ENCODE assay signal across 18 cellular contexts in the genomic region with DNA sequence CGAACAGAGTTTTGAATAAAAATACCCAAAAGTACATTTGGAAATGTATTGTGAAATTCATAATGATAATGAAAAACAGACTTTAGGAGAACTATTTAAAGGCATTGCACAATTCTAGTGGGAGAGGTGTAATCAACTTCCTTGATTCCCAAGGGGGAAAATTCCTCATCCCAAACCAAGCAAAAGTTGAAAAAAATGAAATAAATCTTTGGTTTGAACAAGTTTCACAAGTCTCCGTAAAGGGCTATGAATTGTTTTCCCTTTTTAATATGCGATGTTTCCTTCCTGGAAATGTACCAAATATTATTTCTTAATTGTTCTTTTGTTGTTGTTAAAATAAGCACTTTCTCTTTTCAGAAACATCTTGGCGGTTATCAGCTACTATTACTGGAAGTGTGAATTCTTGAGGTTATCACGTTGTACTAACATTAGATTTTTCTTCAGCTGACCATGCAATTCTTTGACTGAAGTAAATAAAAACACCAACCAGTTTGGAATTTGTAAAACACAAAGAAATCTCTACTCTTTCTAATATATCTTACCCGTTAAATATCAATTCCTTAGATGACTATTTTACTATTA. TPM values are rescaled to one million over a fixed set of nuclear protein-coding genes. Genes with fewer than 3 reads are reported as not detected.
DNase-seq lines count a peak whose midpoint lies in the region; ATAC-seq, FAIRE-seq and TF ChIP-seq lines count a peak whose summit lies in the region.
"Had no signal": no experiment of that assay in that cellular context is flagged by ENCODE, and none has a peak within 500 bp of the region (broad histone marks: within the 10 kb centered on the region; RNA-seq: fewer than 3 reads in every experiment).

No MANE protein-coding gene starts in this region.

- H2AFZ ChIP-seq in HepG2 (ENCODE audit: low read length), result no peak overlapping the region

- BruUV-seq in HepG2 (replicated peaks; lab: Mats Ljungman, UMichigan), result no TSS peak

- 16% methylated on average over 6 of the region's 6 CpGs for WGBS in HepG2 (ENCODE audit: low lambda C conversion rate)

- no peaks in the 10 kb centered on the region for H3K9me3 ChIP-seq in HepG2 (ENCODE audit: low read length)
- H3K9me3 ChIP-seq in upper lobe of right lung, result no peaks in the 10 kb centered on the region
- H3K9me3 ChIP-seq: stomach had no signal

- TF ChIP-seq POLR2A in HepG2 (IDR thresholded peaks at IDR 0.05; ENCODE audit: insufficient read depth in 1 of 2, low read depth in 2 of 2, low read length in 2 of 2), result no peak

- peak; percentile 58 for DNase-seq in HS-5 (ENCODE audit: low read depth)
- DNase-seq in dedifferentiated amniotic fluid mesenchymal stem cell (ENCODE audit: extremely low spot score), result peak; percentile 86
- no peak for DNase-seq in HepG2 (ENCODE audit: low spot score)
- DNase-seq in upper lobe of right lung, result no peak
- no peak for DNase-seq in stimulated activated CD4-positive, alpha-beta T cell treated with anti-CD3 and anti-CD28 coated beads, Interleukin-4, amount 100 ng/mL, for 24 hours
- no peak for DNase-seq in NCI-H446 (lab: John Stamatoyannopoulos, UW)
- DNase-seq in A172 (ENCODE audit: low spot score), result no peak
- DNase-seq: activated CD8-positive, alpha-beta T cell treated with anti-CD3 and anti-CD28 coated beads for 36 hours; activated T-cell treated with anti-CD3 and anti-CD28 coated beads, Interleukin-2, amount 50 U/mL, for 72 hours; GOT3; hypothalamus; left colon; NCI-H2107; stimulated activated CD4-positive, alpha-beta T cell treated with anti-CD3 and anti-CD28 coated beads, Interleukin-12 subunit alpha, Interleukin-12 subunit beta, amount 100 ng/mL, for 4 hours; stomach had no signal

- no peaks in the 10 kb centered on the region for H3K27me3 ChIP-seq in HepG2 (ENCODE audit: control insufficient read depth in 1 of 2, insufficient read depth in 2 of 2, low read length in 2 of 2)
- no peaks in the 10 kb centered on the region for H3K27me3 ChIP-seq in upper lobe of right lung
- H3K27me3 ChIP-seq: stomach had no signal

- TF ChIP-seq CTCF in HepG2 (CRISPR knock-in tag; IDR thresholded peaks at IDR 0.05) (no peak), upper lobe of right lung (IDR thresholded peaks at IDR 0.05) (no peak)

- ATAC-seq in HepG2, result no peak
- ATAC-seq in upper lobe of right lung, result no peak
- ATAC-seq: activated CD8-positive, alpha-beta T cell treated with anti-CD3 and anti-CD28 coated beads for 36 hours; activated T-cell treated with anti-CD3 and anti-CD28 coated beads, Interleukin-2, amount 50 U/mL, for 72 hours; left colon; Panc1 had no signal

- TF ChIP-seq RAD21 in HepG2 (CRISPR knock-in tag; IDR thresholded peaks at IDR 0.05), result no peak

- CTCF ChIA-PET in HepG2 (lab: Yijun Ruan, JAX; ENCODE audit: low intra/inter-chr PET ratio, low total read pairs), result no interaction called here

- POLR2A ChIA-PET in HepG2 (lab: Yijun Ruan, JAX), result no interaction called here

- H3K4me1 ChIP-seq in HepG2 (ENCODE audit: insufficient read depth, low read length) (no peaks in the 10 kb centered on the region), upper lobe of right lung (peaks cover 9% of the 10 kb centered on the region)

- no peak overlapping the region for H3K4me2 ChIP-seq in HepG2 (ENCODE audit: low read depth, low read length)

- no peaks in the 10 kb centered on the region for H3K79me2 ChIP-seq in HepG2 (ENCODE audit: insufficient read depth, low read length)

- TF ChIP-seq EP300 in HepG2 (IDR thresholded peaks at IDR 0.05; ENCODE audit: low read depth in 2 of 2, low read length in 2 of 2), result no peak
- TF ChIP-seq EP300 in HepG2 (CRISPR knock-in tag; IDR thresholded peaks at IDR 0.05; ENCODE audit: borderline replicate concordance), result no peak

- no peaks in the 10 kb centered on the region for H4K20me1 ChIP-seq in HepG2 (ENCODE audit: insufficient read depth, low read length)

- H3K36me3 ChIP-seq in HepG2 (replicated peaks in 1 of 2; ENCODE audit: control insufficient read depth in 1 of 2, insufficient read depth in 2 of 2, low read length in 2 of 2) (no peaks in the 10 kb centered on the region), upper lobe of right lung (no peaks in the 10 kb centered on the region)
- H3K36me3 ChIP-seq: stomach had no signal

- no peak for FAIRE-seq in HepG2 (lab: Jason Lieb, UNC)
- FAIRE-seq: colon had no signal

- intact Hi-C loops in HepG2 (cut with micrococcal nuclease; ENCODE audit: unreplicated experiment), result no loop called here
- intact Hi-C loops in upper lobe of right lung (cut with DNase I), result no loop called here

- H3K9ac ChIP-seq in HepG2 (ENCODE audit: insufficient read depth, low read depth, low read length), result no peak overlapping the region

- H3K4me3 ChIP-seq in HepG2 (replicated peaks in 1 of 3; ENCODE audit: insufficient read depth in 1 of 3, low read depth in 2 of 3, low read length in 3 of 3), result no peak overlapping the region
- H3K4me3 ChIP-seq in upper lobe of right lung, result no peak overlapping the region
- H3K4me3 ChIP-seq: stomach had no signal

- H3K27ac ChIP-seq in HepG2 (ENCODE audit: extremely low read length, insufficient read depth, low read length) (no peak overlapping the region), upper lobe of right lung (peak overlapping the region; percentile 1)
- H3K27ac ChIP-seq: stomach had no signal

- in situ Hi-C loops in HepG2 (cut with HindIII; ENCODE audit: extremely low pct_ligation_motif_present, low pct_unique_long_range_greater_than_20kb), result no loop called here

TF ChIP-seq in HepG2, 621 proteins besides CTCF, POLR2A, EP300 and RAD21:
- TF ChIP-seq RBAK (CRISPR knock-in tag; IDR thresholded peaks at IDR 0.05) (no peak), CEBPB (IDR thresholded peaks at IDR 0.05; ENCODE audit: borderline replicate concordance, low read depth, low read length) (0 out of 2 replicates have a peak, but pooled peaks have one; percentile 43)
- TF ChIP-seq, protein P1, sequence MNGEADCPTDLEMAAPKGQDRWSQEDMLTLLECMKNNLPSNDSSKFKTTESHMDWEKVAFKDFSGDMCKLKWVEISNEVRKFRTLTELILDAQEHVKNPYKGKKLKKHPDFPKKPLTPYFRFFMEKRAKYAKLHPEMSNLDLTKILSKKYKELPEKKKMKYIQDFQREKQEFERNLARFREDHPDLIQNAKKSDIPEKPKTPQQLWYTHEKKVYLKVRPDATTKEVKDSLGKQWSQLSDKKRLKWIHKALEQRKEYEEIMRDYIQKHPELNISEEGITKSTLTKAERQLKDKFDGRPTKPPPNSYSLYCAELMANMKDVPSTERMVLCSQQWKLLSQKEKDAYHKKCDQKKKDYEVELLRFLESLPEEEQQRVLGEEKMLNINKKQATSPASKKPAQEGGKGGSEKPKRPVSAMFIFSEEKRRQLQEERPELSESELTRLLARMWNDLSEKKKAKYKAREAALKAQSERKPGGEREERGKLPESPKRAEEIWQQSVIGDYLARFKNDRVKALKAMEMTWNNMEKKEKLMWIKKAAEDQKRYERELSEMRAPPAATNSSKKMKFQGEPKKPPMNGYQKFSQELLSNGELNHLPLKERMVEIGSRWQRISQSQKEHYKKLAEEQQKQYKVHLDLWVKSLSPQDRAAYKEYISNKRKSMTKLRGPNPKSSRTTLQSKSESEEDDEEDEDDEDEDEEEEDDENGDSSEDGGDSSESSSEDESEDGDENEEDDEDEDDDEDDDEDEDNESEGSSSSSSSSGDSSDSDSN (CRISPR knock-in tag; IDR thresholded peaks at IDR 0.05), result no peak

RNA-seq across cellular contexts. Expression of a gene that starts 59.3 kb away (rescaled TPM):
- total RNA-seq in HepG2 (2016; rRNA removed; fragmentation: Illumina TruSeq; extraction: Trizol) (not detected in 2 replicates), upper lobe of right lung (88.1 TPM)
- total RNA-seq in HepG2 (2016; cell fraction: cytosol; rRNA removed; fragmentation: Illumina TruSeq; extraction: Trizol; ENCODE audit: low read depth), result not detected in 2 replicates
- not detected in 2 replicates for total RNA-seq in HepG2 (2016; cell fraction: insoluble cytoplasmic fraction; rRNA removed; fragmentation: Illumina TruSeq; extraction: Trizol)
- total RNA-seq in HepG2 (2016; cell fraction: membrane; rRNA removed; fragmentation: Illumina TruSeq; extraction: Trizol), result not detected in 2 replicates
- not detected in 2 replicates for total RNA-seq in HepG2 (2016; cell fraction: nucleus; rRNA removed; fragmentation: Illumina TruSeq; extraction: Trizol)
- polyA plus RNA-seq in HepG2 (2011; rRNA removed), result not detected in 2 replicates
- 0.01 and 0.03 TPM in 2 replicates for polyA plus RNA-seq in HepG2 (2011; cell fraction: cytosol; rRNA removed)
- polyA plus RNA-seq in HepG2 (2011; cell fraction: nucleus; rRNA removed), result 0.03 TPM in 1 of 2 replicates, not detected in the other
- polyA plus RNA-seq in HepG2 (2012), result not detected in 2 replicates
- not detected in 2 replicates for polyA plus RNA-seq in HepG2 (2016; cell fraction: cytosol; fragmentation: Illumina TruSeq; extraction: Trizol; ENCODE audit: low read depth)
- polyA plus RNA-seq in HepG2 (2016; cell fraction: insoluble cytoplasmic fraction; fragmentation: Illumina TruSeq; extraction: Trizol; ENCODE audit: low read depth), result not detected in 2 replicates
- not detected in 2 replicates for polyA plus RNA-seq in HepG2 (2016; cell fraction: membrane; fragmentation: Illumina TruSeq; extraction: Trizol; ENCODE audit: low read depth)
- polyA plus RNA-seq in HepG2 (2016; cell fraction: nucleus; fragmentation: Illumina TruSeq; extraction: Trizol; ENCODE audit: insufficient read depth, low read depth), result not detected in 2 replicates
- polyA minus RNA-seq in HepG2 (2011; rRNA and poly(A)+ RNA removed; ENCODE audit: low replicate concordance), result 0.14 TPM in 1 of 2 replicates, not detected in the other
- not detected in 2 replicates for polyA minus RNA-seq in HepG2 (2011; cell fraction: cytosol; rRNA and poly(A)+ RNA removed)
- polyA minus RNA-seq in HepG2 (2011; cell fraction: nucleus; rRNA and poly(A)+ RNA removed), result under 0.01 TPM in 2 replicates
- total RNA-seq in A172 (2014; rRNA removed; shearing (Covaris generic)), result 0.07 TPM in 1 of 2 replicates, not detected in the other
- total RNA-seq: activated CD8-positive, alpha-beta T cell treated with anti-CD3 and anti-CD28 coated beads for 36 hours; activated T-cell treated with anti-CD3 and anti-CD28 coated beads, Interleukin-2, amount 50 U/mL, for 72 hours had no signal
- polyA plus RNA-seq: IgD-negative memory B cell had no signal

Comparison
In these comparisons a context has a peak if more than half of its experiments do, and no peak if none do; other contexts are left out.
1. DNase-seq: peak in HS-5 (single experiment) and dedifferentiated amniotic fluid mesenchymal stem cell (single experiment); none in HepG2 (single experiment), upper lobe of right lung (single experiment), stimulated activated CD4-positive, alpha-beta T cell treated with anti-CD3 and anti-CD28 coated beads, Interleukin-4, amount 100 ng/mL, for 24 hours (single experiment), NCI-H446 (0 of 2) and A172 (single experiment).
2. RNA of a gene that starts 59.3 kb away (total RNA-seq): 88.1 TPM in upper lobe of right lung (single experiment); not detected in HepG2 and 0.07 TPM in A172; every median in the first group is over 10 times any median in the second.